Comparison of ENCODE assay signal across 8 cellular contexts in genomic region chr5:57302164-57302563, GRCh38.
DNase-seq lines count a peak whose midpoint lies in the region; ATAC-seq, FAIRE-seq and TF ChIP-seq lines count a peak whose summit lies in the region.

No MANE protein-coding gene starts in this region.

- ATAC-seq in HG02588 (IDR thresholded peaks at IDR 0.05; ENCODE audit: unreplicated experiment) = peak; percentile 35
- no peak for ATAC-seq in HG02610 (IDR thresholded peaks at IDR 0.05; ENCODE audit: unreplicated experiment)

- H3K27me3 Mint-ChIP-seq in CD8-positive, alpha-beta memory T cell = peaks cover 0 to 4% of the 10 kb centered on the region in 2 donors

- peaks cover 0 to 8% (median 3%) of the 10 kb centered on the region in 3 donors for H3K36me3 Mint-ChIP-seq in CD8-positive, alpha-beta memory T cell

- no peaks in the 10 kb centered on the region for H3K9me3 ChIP-seq in CD8-positive, alpha-beta memory T cell (ENCODE audit: low read length)

- CTCF ChIA-PET in CD8-positive, alpha-beta memory T cell (lab: Charles Lee) = no interaction called here

- in situ Hi-C loops in SK-MEL-5 (cut with HindIII; ENCODE audit: low pct_unique_long_range_greater_than_20kb, low sequenced_read_pairs) = no loop called here

- H3K36me3 ChIP-seq in CD8-positive, alpha-beta memory T cell (ENCODE audit: insufficient read depth, low read length) = no peaks in the 10 kb centered on the region

- POLR2A ChIA-PET in CD8-positive, alpha-beta memory T cell (lab: Charles Lee) = no interaction called here

- peaks cover 3 to 9% (median 5%) of the 10 kb centered on the region in 5 donors for H3K9me3 Mint-ChIP-seq in CD8-positive, alpha-beta memory T cell

- H3K27ac ChIP-seq in CD8-positive, alpha-beta memory T cell (ENCODE audit: low read depth, low read length) = no peak overlapping the region
- no peak overlapping the region for H3K27ac ChIP-seq in coronary artery

- DNase-seq in CD8-positive, alpha-beta memory T cell = peak in 3 of 5 donors; percentile 6 to 47 (median 10)
- DNase-seq in SK-MEL-5 (ENCODE audit: low read depth, low spot score) (peak; percentile 82), fibroblast of the aortic adventitia (ENCODE audit: low read depth) (peak; percentile 48), coronary artery (ENCODE audit: low spot score) (no peak), GM19239 (ENCODE audit: insufficient read length, low spot score) (no peak), pons (ENCODE audit: low spot score) (no peak)

- no peak overlapping the region for H3K4me3 ChIP-seq in CD8-positive, alpha-beta memory T cell (ENCODE audit: low read length)
- H3K4me3 ChIP-seq in fibroblast of the aortic adventitia (ENCODE audit: low read depth, low read length) (no peak overlapping the region), coronary artery (no peak overlapping the region)

- no peak overlapping the region for H3K4me3 Mint-ChIP-seq in CD8-positive, alpha-beta memory T cell

- TF ChIP-seq CTCF in fibroblast of the aortic adventitia (IDR thresholded peaks at IDR 0.05; ENCODE audit: insufficient read depth, low read length) = no peak
- no peak for TF ChIP-seq CTCF in coronary artery (IDR thresholded peaks at IDR 0.05)

- H3K4me1 Mint-ChIP-seq in CD8-positive, alpha-beta memory T cell = peaks cover 11 to 26% (median 17%) of the 10 kb centered on the region in 3 donors

- no peaks in the 10 kb centered on the region for H3K27me3 ChIP-seq in CD8-positive, alpha-beta memory T cell (ENCODE audit: insufficient read depth, low read length, poor library complexity, severe bottlenecking)

- H3K27ac Mint-ChIP-seq in CD8-positive, alpha-beta memory T cell = peak overlapping the region in 2 of 8 donors; percentile 17 to 52

- peaks cover 10% of the 10 kb centered on the region for H3K4me1 ChIP-seq in CD8-positive, alpha-beta memory T cell (ENCODE audit: insufficient read depth, low read length)

- FAIRE-seq in GM19239 (lab: Jason Lieb, UNC) = no peak

Comparison
In these comparisons a context has a peak if more than half of its experiments do, and no peak if none do; other contexts are left out.
1. DNase-seq: peak in CD8-positive, alpha-beta memory T cell (3 of 5), SK-MEL-5 (single experiment) and fibroblast of the aortic adventitia (single experiment); none in coronary artery (single experiment), GM19239 (single experiment) and pons (single experiment).